26 cellular contexts compared by ENCODE assay signal in the genomic region with DNA sequence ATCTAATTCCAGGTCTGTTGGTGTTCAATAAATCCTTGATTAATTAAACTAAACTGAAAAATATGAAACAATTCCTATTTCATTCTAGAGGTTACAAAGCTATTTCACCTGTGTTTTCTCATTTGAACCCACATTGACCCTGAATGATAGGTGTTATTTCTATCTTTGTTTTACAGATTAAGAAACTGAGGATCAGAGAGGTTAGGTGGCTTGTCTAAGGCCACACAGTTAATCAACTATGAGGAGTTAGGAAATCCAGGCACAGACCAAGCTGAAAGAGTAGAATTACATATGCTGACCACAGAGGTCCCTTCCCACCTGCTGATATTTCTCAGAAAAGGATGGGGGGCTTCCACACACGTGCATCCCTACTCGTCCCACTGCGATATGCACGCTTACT. TPM values are rescaled to one million over a fixed set of nuclear protein-coding genes. Genes with fewer than 3 reads are reported as not detected.
"Had no signal": no experiment of that assay in that cellular context is flagged by ENCODE, and none has a peak within 500 bp of the region (broad histone marks: within the 10 kb centered on the region; RNA-seq: fewer than 3 reads in every experiment).

No MANE protein-coding gene starts in this region.

- H3K36me3 ChIP-seq: cardiac muscle cell, left ventricle myocardium inferior had no signal

- ATAC-seq: activated T-cell treated with anti-CD3 and anti-CD28 coated beads, Interleukin-2, amount 50 U/mL, for 72 hours; effector memory CD8-positive, alpha-beta T cell; sciatic nerve; SK-N-SH treated with all-trans-retinoic acid at 6 μM for 48 hours; stimulated activated memory B cell treated with anti-CD40 and anti-IgM and Interleukin-4, amounts not matched to agents 10 μg/mL and 1 μg/mL and 100 μg/mL, for 72 hours had no signal

- H3K27ac ChIP-seq: cardiac muscle cell, hepatocyte, left ventricle myocardium inferior, parathyroid adenoma had no signal

- H3K27me3 ChIP-seq: cardiac muscle cell had no signal

- H3K4me2 ChIP-seq: hepatocyte, smooth muscle cell had no signal

- H3K4me3 ChIP-seq: cardiac muscle cell, hepatocyte, left ventricle myocardium inferior, smooth muscle cell had no signal

- DNase-seq: activated CD4-positive, alpha-beta memory T cell treated with anti-CD3 and anti-CD28 coated beads, Interleukin-2, amount 10 ng/mL, durations not matched to agents 7 days and 5 days; activated CD4-positive, alpha-beta T cell treated with anti-CD3 and anti-CD28 coated beads, Interleukin-2, amount 10 ng/mL, durations not matched to agents 24 days and 14 days; activated effector memory CD4-positive, alpha-beta T cell treated with Interleukin-2 at 50 U/mL for 16 hours; activated naive CD4-positive, alpha-beta T cell treated with anti-CD3 and anti-CD28 coated beads, Interleukin-2, amount 10 ng/mL, durations not matched to agents 7 days and 5 days; activated T-cell treated with anti-CD3 and anti-CD28 coated beads, Interleukin-2, amount 50 U/mL, for 72 hours; dermis blood vessel endothelial cell; effector memory CD8-positive, alpha-beta T cell; foreskin melanocyte; glutamatergic neuron; immature natural killer cell; kidney glomerular epithelial cell; left ventricle myocardium inferior; stimulated activated CD4-positive, alpha-beta T cell treated with anti-CD3 and anti-CD28 coated beads, Interleukin-15, amount 100 ng/mL, for 24 hours; trophoblast cell had no signal

- H3K4me1 ChIP-seq: left ventricle myocardium inferior, parathyroid adenoma had no signal

- H2AFZ ChIP-seq: hepatocyte, parathyroid adenoma had no signal

- H3K9ac ChIP-seq: parathyroid adenoma had no signal

RNA-seq across cellular contexts. Expression of gene PIGR, which starts 0.5 kb away (rescaled TPM):
- total RNA-seq: activated CD4-positive, alpha-beta memory T cell treated with anti-CD3 and anti-CD28 coated beads, Interleukin-2, amount 10 ng/mL, durations not matched to agents 7 days and 5 days; activated CD4-positive, alpha-beta T cell treated with anti-CD3 and anti-CD28 coated beads, Interleukin-2, amount 10 ng/mL, durations not matched to agents 24 days and 14 days; cardiac muscle cell; chondrocyte; endothelial cell of umbilical vein; myocyte; smooth muscle cell; T-helper 2 cell treated with Interferon-gamma antibody and Interleukin-4, amounts not matched to agents 100 ng/mL and 5 ng/mL, for 36 hours had no signal
- polyA plus RNA-seq: cardiac muscle cell, endothelial cell of umbilical vein, smooth muscle cell had no signal

RNA-seq across cellular contexts. Expression of gene FCMR, which starts 24.0 kb away (rescaled TPM):
- total RNA-seq: cardiac muscle cell, chondrocyte, endothelial cell of umbilical vein, myocyte, smooth muscle cell had no signal
- polyA plus RNA-seq: cardiac muscle cell, endothelial cell of umbilical vein had no signal

RNA-seq across cellular contexts. Expression of gene FCAMR, which starts 24.5 kb away (rescaled TPM):
- total RNA-seq: activated CD4-positive, alpha-beta memory T cell treated with anti-CD3 and anti-CD28 coated beads, Interleukin-2, amount 10 ng/mL, durations not matched to agents 7 days and 5 days; activated CD4-positive, alpha-beta T cell treated with anti-CD3 and anti-CD28 coated beads, Interleukin-2, amount 10 ng/mL, durations not matched to agents 24 days and 14 days; activated T-cell treated with anti-CD3 and anti-CD28 coated beads, Interleukin-2, amount 50 U/mL, for 72 hours; cardiac muscle cell; chondrocyte; dermis blood vessel endothelial cell; endothelial cell of umbilical vein; left ventricle myocardium inferior; myocyte; sciatic nerve; smooth muscle cell; temporal lobe had no signal
- polyA plus RNA-seq: cardiac muscle cell, endothelial cell of umbilical vein, hepatocyte, immature natural killer cell, smooth muscle cell had no signal

RNA-seq across cellular contexts. Expression of gene IL24, which starts 48.5 kb away (rescaled TPM):
- total RNA-seq: activated CD4-positive, alpha-beta memory T cell treated with anti-CD3 and anti-CD28 coated beads, Interleukin-2, amount 10 ng/mL, durations not matched to agents 7 days and 5 days; cardiac muscle cell; chondrocyte; dermis blood vessel endothelial cell; endothelial cell of umbilical vein; hepatocyte; left ventricle myocardium inferior; myocyte; sciatic nerve; temporal lobe had no signal
- polyA plus RNA-seq: cardiac muscle cell, endothelial cell of umbilical vein, hepatocyte had no signal
